19 cellular contexts compared by ENCODE assay signal in genomic region chr1:15808955-15809354, GRCh38. TPM values are rescaled to one million over a fixed set of nuclear protein-coding genes. Genes with fewer than 3 reads are reported as not detected.
"Had no signal": no experiment of that assay in that cellular context is flagged by ENCODE, and none has a peak within 500 bp of the region (broad histone marks: within the 10 kb centered on the region; RNA-seq: fewer than 3 reads in every experiment).

No MANE protein-coding gene starts in this region.

- H3K4me3 Mint-ChIP-seq: activated naive CD8-positive, alpha-beta T cell; stimulated activated naive CD8-positive, alpha-beta T cell treated with anti-CD3 and anti-CD28 coated beads, Interleukin-15, Interleukin-2, amounts not matched to agents 100 ng/mL and 50 ng/mL, for 24 hours had no signal

- H3K27me3 Mint-ChIP-seq: activated naive CD8-positive, alpha-beta T cell; stimulated activated naive CD8-positive, alpha-beta T cell treated with anti-CD3 and anti-CD28 coated beads, Interleukin-15, Interleukin-2, amounts not matched to agents 100 ng/mL and 50 ng/mL, for 24 hours had no signal

- H3K27me3 ChIP-seq: body of pancreas, dorsolateral prefrontal cortex, foreskin keratinocyte, left lung, right atrium auricular region, upper lobe of left lung had no signal

- ATAC-seq: body of pancreas, foreskin keratinocyte, left lung had no signal

- H3K36me3 Mint-ChIP-seq: activated naive CD8-positive, alpha-beta T cell had no signal

- H3K27ac Mint-ChIP-seq: activated naive CD8-positive, alpha-beta T cell; stimulated activated naive CD8-positive, alpha-beta T cell treated with anti-CD3 and anti-CD28 coated beads, Interleukin-15, Interleukin-2, amounts not matched to agents 100 ng/mL and 50 ng/mL, for 24 hours had no signal

- DNase-seq: activated CD4-positive, alpha-beta T cell treated with anti-CD3 and anti-CD28 coated beads, Interleukin-2, amount 50 U/mL, for 4 hours; activated gamma-delta T cell treated with Interleukin-2 at 50 U/mL for 16 hours; amniotic stem cell; body of pancreas; dorsolateral prefrontal cortex; foreskin keratinocyte; hypothalamus; left lung; mammary epithelial cell; SW 1271; T-helper 2 cell; upper lobe of left lung; WERI-Rb-1 had no signal

- H3K27ac ChIP-seq: body of pancreas, foreskin keratinocyte, left lung, WERI-Rb-1 had no signal

- H3K4me1 ChIP-seq: body of pancreas, foreskin keratinocyte, left lung, right atrium auricular region had no signal

- H3K4me3 ChIP-seq: body of pancreas, dorsolateral prefrontal cortex, left lung, right atrium auricular region, skin epidermis, upper lobe of left lung had no signal

- H3K36me3 ChIP-seq: left lung, right atrium auricular region, upper lobe of left lung, WERI-Rb-1 had no signal

- H3K9me3 Mint-ChIP-seq: stimulated activated naive CD8-positive, alpha-beta T cell treated with anti-CD3 and anti-CD28 coated beads, Interleukin-15, Interleukin-2, amounts not matched to agents 100 ng/mL and 50 ng/mL, for 24 hours had no signal

- H3K9me3 ChIP-seq: body of pancreas, left lung, right atrium auricular region, upper lobe of left lung had no signal

RNA-seq across cellular contexts. Expression of gene FBLIM1, which starts 50.4 kb away (rescaled TPM):
- total RNA-seq: activated CD8-positive, alpha-beta memory T cell treated with anti-CD3 and anti-CD28 coated beads for 36 hours; mononuclear cell had no signal
